ENCODE assay signal across 12 cellular contexts in genomic region chr10:24974978-24975377, GRCh38. TPM values are rescaled to one million over a fixed set of nuclear protein-coding genes. Genes with fewer than 3 reads are reported as not detected.
DNase-seq lines count a peak whose midpoint lies in the region; ATAC-seq and TF ChIP-seq lines count a peak whose summit lies in the region.
"Had no signal": no experiment of that assay in that cellular context is flagged by ENCODE, and none has a peak within 500 bp of the region (broad histone marks: within the 10 kb centered on the region; RNA-seq: fewer than 3 reads in every experiment).

No MANE protein-coding gene starts in this region.

- no peaks in the 10 kb centered on the region for H3K36me3 Mint-ChIP-seq in natural killer cell

- H3K4me3 Mint-ChIP-seq in natural killer cell: no peak overlapping the region
- H3K4me3 Mint-ChIP-seq: CD8-positive, alpha-beta memory T cell; effector memory CD8-positive, alpha-beta T cell had no signal

- no peaks in the 10 kb centered on the region for H3K36me3 ChIP-seq in body of pancreas (replicated peaks in 1 of 2; ENCODE audit: insufficient read depth in 1 of 2, low read depth in 2 of 2)

- no peak overlapping the region for H3K27ac Mint-ChIP-seq in natural killer cell
- H3K27ac Mint-ChIP-seq: CD8-positive, alpha-beta memory T cell; effector memory CD8-positive, alpha-beta T cell had no signal

- H3K4me3 ChIP-seq in body of pancreas: no peak overlapping the region

- no peaks in the 10 kb centered on the region for H3K27me3 Mint-ChIP-seq in natural killer cell (ENCODE audit: low read depth in 2 of 2)
- H3K27me3 Mint-ChIP-seq: effector memory CD8-positive, alpha-beta T cell had no signal

- no peak for TF ChIP-seq POLR2A in body of pancreas (IDR thresholded peaks at IDR 0.05)

- no peaks in the 10 kb centered on the region for H3K9me3 ChIP-seq in body of pancreas

- H3K9me3 Mint-ChIP-seq in natural killer cell: no peaks in the 10 kb centered on the region
- H3K9me3 Mint-ChIP-seq: CD8-positive, alpha-beta memory T cell; effector memory CD8-positive, alpha-beta T cell had no signal

- intact Hi-C loops in body of pancreas (cut with DNase I) (no loop called here), left ventricle myocardium superior (cut with micrococcal nuclease) (no loop called here), sciatic nerve (cut with DNase I) (no loop called here), natural killer cell (cut with micrococcal nuclease) (no loop called here)

- peak; percentile 28 for DNase-seq in ELR (ENCODE audit: low read depth)
- peak in 2 of 4 donors; percentile 30 to 31 for DNase-seq in body of pancreas
- DNase-seq in left ventricle myocardium superior: peak; percentile 63
- no peak for DNase-seq in sciatic nerve (ENCODE audit: low spot score)
- no peak for DNase-seq in NCI-H345 (lab: John Stamatoyannopoulos, UW)
- no peak for DNase-seq in DMS53 treated with DMSO at 0.1 percent for 48 hours (lab: John Stamatoyannopoulos, UW; ENCODE audit: unreplicated experiment)
- no peak for DNase-seq in natural killer cell
- no peak for DNase-seq in LoVo (ENCODE audit: low spot score)
- DNase-seq: activated CD4-positive, alpha-beta T cell treated with anti-CD3 and anti-CD28 coated beads for 48 hours; CD8-positive, alpha-beta memory T cell; effector memory CD8-positive, alpha-beta T cell; NCI-H510A treated with DMSO at 0.1 percent for 48 hours had no signal

- TF ChIP-seq CTCF in body of pancreas (IDR thresholded peaks at IDR 0.05) (peak in 1 of 7 experiments; percentile 13), natural killer cell (IDR thresholded peaks at IDR 0.05) (no peak)

- WGBS in body of pancreas, 2 donors: 16 to 25% methylated on average over 2 of the region's 2 CpGs

- H3K27ac ChIP-seq in body of pancreas: peak overlapping the region in 2 of 4 donors; percentile 3 to 19

- peak; percentile 81 for ATAC-seq in body of pancreas
- peak; percentile 91 for ATAC-seq in left ventricle myocardium superior
- peak; percentile 96 for ATAC-seq in sciatic nerve
- ATAC-seq in natural killer cell: no peak
- ATAC-seq: effector memory CD8-positive, alpha-beta T cell had no signal

- H3K4me1 Mint-ChIP-seq in natural killer cell: no peaks in the 10 kb centered on the region

- no peaks in the 10 kb centered on the region for H3K27me3 ChIP-seq in body of pancreas

- peaks cover 6% of the 10 kb centered on the region for H3K4me1 ChIP-seq in body of pancreas

RNA-seq across cellular contexts. Expression of gene PRTFDC1, which starts 22.6 kb away (rescaled TPM):
- total RNA-seq in body of pancreas (10 to 100 TPM in 1 of 2 donors, 1 to 10 TPM in 1; 6.5 to 14.2 TPM), left ventricle myocardium superior (9.1 TPM), sciatic nerve (4.7 TPM), natural killer cell (1 to 10 TPM; 1.2 to 1.9 (median 1.4) TPM)

RNA-seq across cellular contexts. Expression of gene ENKUR, which starts 41.0 kb away (rescaled TPM):
- total RNA-seq in body of pancreas: not detected
- total RNA-seq in left ventricle myocardium superior: not detected
- 0.09 TPM for total RNA-seq in sciatic nerve
- total RNA-seq in natural killer cell: 1 to 10 TPM in 1 of 3 donors, under 1 TPM in 2; 0.48 to 3.0 (median 0.73) TPM
- total RNA-seq: CD8-positive, alpha-beta memory T cell had no signal

RNA-seq across cellular contexts. Expression of gene THNSL1, which starts 41.4 kb away (rescaled TPM):
- 1 to 10 TPM in 1 of 2 donors, under 1 TPM in 1; under 0.01 to 4.9 TPM for total RNA-seq in body of pancreas
- 7.7 TPM for total RNA-seq in left ventricle myocardium superior
- total RNA-seq in sciatic nerve: 3.0 TPM
- 1 to 10 TPM; 1.2 to 2.9 (median 2.3) TPM for total RNA-seq in natural killer cell

Comparison
In these comparisons a context has a peak if more than half of its experiments do, and no peak if none do; other contexts are left out.
1. DNase-seq: peak in ELR (single experiment) and left ventricle myocardium superior (single experiment); none in sciatic nerve (single experiment), NCI-H345 (single experiment), DMS53 treated with DMSO at 0.1 percent for 48 hours (single experiment), natural killer cell (single experiment) and LoVo (single experiment).
2. ATAC-seq: peak in body of pancreas (single experiment), left ventricle myocardium superior (single experiment) and sciatic nerve (single experiment); none in natural killer cell (0 of 3).